Comparison of ENCODE assay signal across 8 cellular contexts in the genomic region with DNA sequence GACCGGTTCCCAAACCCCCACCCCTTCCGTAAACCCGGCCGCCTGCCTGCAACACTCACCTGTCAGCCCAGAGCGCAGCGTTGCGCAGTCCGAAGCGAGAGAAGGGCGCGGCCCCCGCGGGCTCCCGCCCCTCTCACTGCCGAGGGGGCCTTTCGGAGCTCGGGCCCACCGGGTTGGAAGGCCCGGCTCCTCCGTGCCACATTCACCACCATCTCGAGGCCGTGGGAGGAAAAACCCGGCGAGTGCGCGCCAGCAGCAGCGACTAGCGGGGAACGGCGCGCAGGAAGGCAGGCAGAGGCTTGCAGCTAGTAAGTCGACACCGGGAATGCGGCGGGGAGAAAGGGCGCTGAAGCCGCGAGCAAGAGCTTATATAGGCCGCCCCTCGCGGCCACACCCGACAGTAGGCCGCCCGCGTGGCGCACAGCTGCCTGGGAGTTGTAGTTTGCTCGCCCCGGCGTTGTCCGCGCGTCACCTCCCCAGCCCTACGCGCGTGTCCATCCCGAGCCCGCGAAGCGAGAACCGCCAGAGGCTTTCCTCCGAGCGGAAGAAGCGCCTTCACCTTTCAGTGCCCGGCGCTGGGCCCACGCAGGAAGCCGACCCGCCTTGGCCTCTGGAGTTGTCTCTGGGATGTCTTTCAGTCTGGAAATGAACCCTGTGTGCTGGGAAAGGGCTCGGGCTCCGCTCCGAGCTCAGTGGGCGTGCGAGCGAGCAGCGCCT. TPM values are rescaled to one million over a fixed set of nuclear protein-coding genes. Genes with fewer than 3 reads are reported as not detected.
DNase-seq lines count a peak whose midpoint lies in the region; ATAC-seq, FAIRE-seq and TF ChIP-seq lines count a peak whose summit lies in the region.

No MANE protein-coding gene starts in this region.

- no TSS peak for BruUV-seq in HepG2 (replicated peaks; lab: Mats Ljungman, UMichigan)

- peak; percentile 100 for TF ChIP-seq POLR2A in HepG2 (IDR thresholded peaks at IDR 0.05; ENCODE audit: insufficient read depth in 1 of 2, low read depth in 2 of 2, low read length in 2 of 2)

- peak; percentile 87 for DNase-seq in GM19238 (ENCODE audit: insufficient read length, low spot score)
- peak; percentile 93 for DNase-seq in NCI-H510A treated with DMSO at 0.1 percent for 48 hours (lab: John Stamatoyannopoulos, UW)
- DNase-seq in activated CD4-positive, alpha-beta T cell treated with anti-CD3 and anti-CD28 coated beads, Interleukin-2, amount 10 ng/mL, durations not matched to agents 24 days and 14 days, result peak; percentile 98
- peak; percentile 97 for DNase-seq in coronary artery (ENCODE audit: low spot score)
- DNase-seq in HepG2 (ENCODE audit: low spot score), result peak; percentile 88
- peak; percentile 89 to 92 for DNase-seq in stimulated activated CD4-positive, alpha-beta T cell treated with anti-CD3 and anti-CD28 coated beads, Interleukin-2, amount 100 ng/mL, for 48 hours

- H3K27me3 Mint-ChIP-seq in activated CD4-positive, alpha-beta T cell treated with anti-CD3 and anti-CD28 coated beads, Interleukin-2, amount 10 ng/mL, durations not matched to agents 24 days and 14 days, result no peaks in the 10 kb centered on the region

- TF ChIP-seq RAD21 in HepG2 (CRISPR knock-in tag; IDR thresholded peaks at IDR 0.05), result peak; percentile 62

- H3K9me3 Mint-ChIP-seq in activated CD4-positive, alpha-beta T cell treated with anti-CD3 and anti-CD28 coated beads, Interleukin-2, amount 10 ng/mL, durations not matched to agents 24 days and 14 days, result no peaks in the 10 kb centered on the region

- peaks cover 45% of the 10 kb centered on the region for H4K20me1 ChIP-seq in BLaER1
- H4K20me1 ChIP-seq in HepG2 (ENCODE audit: insufficient read depth, low read length), result peaks cover 45% of the 10 kb centered on the region

- in situ Hi-C loops in HepG2 (cut with HindIII; ENCODE audit: extremely low pct_ligation_motif_present, low pct_unique_long_range_greater_than_20kb), result loop anchor here (25.0 kb wide), 1 partner anchor 344 kb away; a partner anchor contains a TSS

- H3K27ac Mint-ChIP-seq in activated CD4-positive, alpha-beta T cell treated with anti-CD3 and anti-CD28 coated beads, Interleukin-2, amount 10 ng/mL, durations not matched to agents 24 days and 14 days, result peak overlapping the region; percentile 97

- H3K4me1 Mint-ChIP-seq in activated CD4-positive, alpha-beta T cell treated with anti-CD3 and anti-CD28 coated beads, Interleukin-2, amount 10 ng/mL, durations not matched to agents 24 days and 14 days, result peaks cover 29% of the 10 kb centered on the region

- H3K27ac ChIP-seq in BLaER1 (peak overlapping the region; percentile 91), coronary artery (peak overlapping the region; percentile 84 to 92), HepG2 (ENCODE audit: extremely low read length, insufficient read depth, low read length) (peak overlapping the region; percentile 71)

- peaks cover 28% of the 10 kb centered on the region for H3K79me2 ChIP-seq in HepG2 (ENCODE audit: insufficient read depth, low read length)

- peak overlapping the region; percentile 98 for H3K4me2 ChIP-seq in BLaER1
- peak overlapping the region; percentile 88 for H3K4me2 ChIP-seq in HepG2 (ENCODE audit: low read depth, low read length)

- H3K9ac ChIP-seq in BLaER1, result peak overlapping the region; percentile 94
- H3K9ac ChIP-seq in HepG2 (ENCODE audit: insufficient read depth, low read depth, low read length), result peak overlapping the region; percentile 96

- POLR2A ChIA-PET in HepG2 (lab: Yijun Ruan, JAX), result interaction anchor here (0.6 to 6.6 kb wide), 47 partner anchors 8 to 1899 kb away, joined by 3 to 139 read pairs (median 5); a partner anchor contains a TSS

- H3K27me3 ChIP-seq in BLaER1, result no peaks in the 10 kb centered on the region
- H3K27me3 ChIP-seq in HepG2 (ENCODE audit: control insufficient read depth in 1 of 2, insufficient read depth in 2 of 2, low read length in 2 of 2), result peaks cover 0 to 3% of the 10 kb centered on the region in 2 experiments; a peak in 1 of 5 replicates

- intact Hi-C loops in activated CD4-positive, alpha-beta T cell treated with anti-CD3 and anti-CD28 coated beads, Interleukin-2, amount 10 ng/mL, durations not matched to agents 24 days and 14 days (cut with micrococcal nuclease), result loop anchor here (1.0 to 5.0 kb wide), 6 partner anchors 28 to 334 kb away; a partner anchor contains a TSS
- intact Hi-C loops in HepG2 (cut with micrococcal nuclease; ENCODE audit: unreplicated experiment), result loop anchor here (2.0 kb wide), 1 partner anchor 29 kb away; a partner anchor contains a TSS

- TF ChIP-seq CTCF in coronary artery (IDR thresholded peaks at IDR 0.05), result no peak
- TF ChIP-seq CTCF in HepG2 (CRISPR knock-in tag; IDR thresholded peaks at IDR 0.05), result peak; percentile 23

- H2AFZ ChIP-seq in HepG2 (ENCODE audit: low read length), result no peak overlapping the region

- no peak for TF ChIP-seq EP300 in HepG2 (IDR thresholded peaks at IDR 0.05; ENCODE audit: low read depth in 2 of 2, low read length in 2 of 2)
- no peak for TF ChIP-seq EP300 in HepG2 (CRISPR knock-in tag; IDR thresholded peaks at IDR 0.05; ENCODE audit: borderline replicate concordance)

- H3K36me3 Mint-ChIP-seq in activated CD4-positive, alpha-beta T cell treated with anti-CD3 and anti-CD28 coated beads, Interleukin-2, amount 10 ng/mL, durations not matched to agents 24 days and 14 days (ENCODE audit: low read depth), result peaks cover 47% of the 10 kb centered on the region

- H3K36me3 ChIP-seq in BLaER1 (peaks cover 43% of the 10 kb centered on the region), HepG2 (replicated peaks in 1 of 2; ENCODE audit: control insufficient read depth in 1 of 2, insufficient read depth in 2 of 2, low read length in 2 of 2) (peaks cover 13 to 39% of the 10 kb centered on the region in 2 experiments)

- FAIRE-seq in HepG2 (lab: Jason Lieb, UNC), result no peak

- H3K4me3 ChIP-seq in BLaER1 (peak overlapping the region; percentile 95), coronary artery (peak overlapping the region; percentile 83), HepG2 (replicated peaks in 1 of 3; ENCODE audit: insufficient read depth in 1 of 3, low read depth in 2 of 3, low read length in 3 of 3) (peak overlapping the region; percentile 95 to 99 (median 96))

- WGBS in HepG2 (ENCODE audit: low lambda C conversion rate), result 10% methylated on average over 2 of the region's 75 CpGs

- H3K4me1 ChIP-seq in BLaER1 (peaks cover 36% of the 10 kb centered on the region), HepG2 (ENCODE audit: insufficient read depth, low read length) (peaks cover 45% of the 10 kb centered on the region)

- peak; percentile 80 for ATAC-seq in HG03439 (IDR thresholded peaks at IDR 0.05; ENCODE audit: unreplicated experiment)
- peak; percentile 88 for ATAC-seq in HepG2

- H3K4me3 Mint-ChIP-seq in activated CD4-positive, alpha-beta T cell treated with anti-CD3 and anti-CD28 coated beads, Interleukin-2, amount 10 ng/mL, durations not matched to agents 24 days and 14 days, result peak overlapping the region; percentile 94

- CTCF ChIA-PET in HepG2 (lab: Yijun Ruan, JAX; ENCODE audit: low intra/inter-chr PET ratio, low total read pairs), result no interaction called here

- H3K9me3 ChIP-seq in BLaER1 (no peaks in the 10 kb centered on the region), HepG2 (ENCODE audit: low read length) (no peaks in the 10 kb centered on the region)

RNA-seq across cellular contexts. Expression of a gene that starts 10.4 kb away (rescaled TPM):
- 0.09 TPM in 1 of 2 replicates, not detected in the other for total RNA-seq in activated CD4-positive, alpha-beta T cell treated with anti-CD3 and anti-CD28 coated beads, Interleukin-2, amount 10 ng/mL, durations not matched to agents 24 days and 14 days
- 10.3 and 10.4 TPM in 2 replicates for total RNA-seq in HepG2 (2016; rRNA removed; fragmentation: Illumina TruSeq; extraction: Trizol)
- 2.2 and 3.5 TPM in 2 replicates for total RNA-seq in HepG2 (2016; cell fraction: cytosol; rRNA removed; fragmentation: Illumina TruSeq; extraction: Trizol; ENCODE audit: low read depth)
- 10.9 and 11.3 TPM in 2 replicates for total RNA-seq in HepG2 (2016; cell fraction: insoluble cytoplasmic fraction; rRNA removed; fragmentation: Illumina TruSeq; extraction: Trizol)
- 8.9 and 9.7 TPM in 2 replicates for total RNA-seq in HepG2 (2016; cell fraction: membrane; rRNA removed; fragmentation: Illumina TruSeq; extraction: Trizol)
- 4.5 and 6.4 TPM in 2 replicates for total RNA-seq in HepG2 (2016; cell fraction: nucleus; rRNA removed; fragmentation: Illumina TruSeq; extraction: Trizol)
- 166 and 170 TPM in 2 replicates for polyA plus RNA-seq in HepG2 (2011; rRNA removed)
- 190 and 230 TPM in 2 replicates for polyA plus RNA-seq in HepG2 (2011; cell fraction: cytosol; rRNA removed)
- 40.5 and 59.0 TPM in 2 replicates for polyA plus RNA-seq in HepG2 (2011; cell fraction: nucleus; rRNA removed)
- 39.3 and 44.1 TPM in 2 replicates for polyA plus RNA-seq in HepG2 (2012)
- polyA plus RNA-seq in HepG2 (2016; cell fraction: cytosol; fragmentation: Illumina TruSeq; extraction: Trizol; ENCODE audit: low read depth), result 3.5 and 4.2 TPM in 2 replicates
- 10.3 and 11.6 TPM in 2 replicates for polyA plus RNA-seq in HepG2 (2016; cell fraction: insoluble cytoplasmic fraction; fragmentation: Illumina TruSeq; extraction: Trizol; ENCODE audit: low read depth)
- polyA plus RNA-seq in HepG2 (2016; cell fraction: membrane; fragmentation: Illumina TruSeq; extraction: Trizol; ENCODE audit: low read depth), result 7.3 and 8.0 TPM in 2 replicates
- 9.3 and 9.9 TPM in 2 replicates for polyA plus RNA-seq in HepG2 (2016; cell fraction: nucleus; fragmentation: Illumina TruSeq; extraction: Trizol; ENCODE audit: insufficient read depth, low read depth)
- polyA minus RNA-seq in HepG2 (2011; rRNA and poly(A)+ RNA removed; ENCODE audit: low replicate concordance), result 0.44 and 146 TPM in 2 replicates
- 79.2 and 84.6 TPM in 2 replicates for polyA minus RNA-seq in HepG2 (2011; cell fraction: cytosol; rRNA and poly(A)+ RNA removed)
- 22.8 and 32.4 TPM in 2 replicates for polyA minus RNA-seq in HepG2 (2011; cell fraction: nucleus; rRNA and poly(A)+ RNA removed)

RNA-seq across cellular contexts. Expression of a gene that starts 28.8 kb away (rescaled TPM):
- 47.5 and 50.7 TPM in 2 replicates for total RNA-seq in activated CD4-positive, alpha-beta T cell treated with anti-CD3 and anti-CD28 coated beads, Interleukin-2, amount 10 ng/mL, durations not matched to agents 24 days and 14 days
- total RNA-seq in HepG2 (2016; rRNA removed; fragmentation: Illumina TruSeq; extraction: Trizol), result 28.3 and 29.0 TPM in 2 replicates
- total RNA-seq in HepG2 (2016; cell fraction: cytosol; rRNA removed; fragmentation: Illumina TruSeq; extraction: Trizol; ENCODE audit: low read depth), result 6.3 and 7.3 TPM in 2 replicates
- 25.1 and 26.9 TPM in 2 replicates for total RNA-seq in HepG2 (2016; cell fraction: insoluble cytoplasmic fraction; rRNA removed; fragmentation: Illumina TruSeq; extraction: Trizol)
- 9.7 and 10.6 TPM in 2 replicates for total RNA-seq in HepG2 (2016; cell fraction: membrane; rRNA removed; fragmentation: Illumina TruSeq; extraction: Trizol)
- 16.7 and 17.0 TPM in 2 replicates for total RNA-seq in HepG2 (2016; cell fraction: nucleus; rRNA removed; fragmentation: Illumina TruSeq; extraction: Trizol)
- 40.5 and 42.9 TPM in 2 replicates for polyA plus RNA-seq in HepG2 (2011; rRNA removed)
- 21.1 and 22.7 TPM in 2 replicates for polyA plus RNA-seq in HepG2 (2011; cell fraction: cytosol; rRNA removed)
- polyA plus RNA-seq in HepG2 (2011; cell fraction: nucleus; rRNA removed), result 49.6 and 57.0 TPM in 2 replicates
- polyA plus RNA-seq in HepG2 (2012), result 19.2 and 20.5 TPM in 2 replicates
- polyA plus RNA-seq in HepG2 (2016; cell fraction: cytosol; fragmentation: Illumina TruSeq; extraction: Trizol; ENCODE audit: low read depth), result 7.3 and 8.6 TPM in 2 replicates
- 29.9 and 35.0 TPM in 2 replicates for polyA plus RNA-seq in HepG2 (2016; cell fraction: insoluble cytoplasmic fraction; fragmentation: Illumina TruSeq; extraction: Trizol; ENCODE audit: low read depth)
- polyA plus RNA-seq in HepG2 (2016; cell fraction: membrane; fragmentation: Illumina TruSeq; extraction: Trizol; ENCODE audit: low read depth), result 9.6 and 11.2 TPM in 2 replicates
- polyA plus RNA-seq in HepG2 (2016; cell fraction: nucleus; fragmentation: Illumina TruSeq; extraction: Trizol; ENCODE audit: insufficient read depth, low read depth), result 32.0 and 34.2 TPM in 2 replicates
- polyA minus RNA-seq in HepG2 (2011; rRNA and poly(A)+ RNA removed; ENCODE audit: low replicate concordance), result 7.9 and 23.4 TPM in 2 replicates
- polyA minus RNA-seq in HepG2 (2011; cell fraction: cytosol; rRNA and poly(A)+ RNA removed), result 4.7 and 6.0 TPM in 2 replicates
- 25.8 and 37.4 TPM in 2 replicates for polyA minus RNA-seq in HepG2 (2011; cell fraction: nucleus; rRNA and poly(A)+ RNA removed)

Comparison
In these comparisons a context has a peak if more than half of its experiments do, and no peak if none do; other contexts are left out.
1. Peak in every context shown above with its lines: DNase-seq, ATAC-seq, H3K4me3 ChIP-seq and H3K27ac ChIP-seq.